19 cellular contexts compared by ENCODE assay signal in the genomic region with DNA sequence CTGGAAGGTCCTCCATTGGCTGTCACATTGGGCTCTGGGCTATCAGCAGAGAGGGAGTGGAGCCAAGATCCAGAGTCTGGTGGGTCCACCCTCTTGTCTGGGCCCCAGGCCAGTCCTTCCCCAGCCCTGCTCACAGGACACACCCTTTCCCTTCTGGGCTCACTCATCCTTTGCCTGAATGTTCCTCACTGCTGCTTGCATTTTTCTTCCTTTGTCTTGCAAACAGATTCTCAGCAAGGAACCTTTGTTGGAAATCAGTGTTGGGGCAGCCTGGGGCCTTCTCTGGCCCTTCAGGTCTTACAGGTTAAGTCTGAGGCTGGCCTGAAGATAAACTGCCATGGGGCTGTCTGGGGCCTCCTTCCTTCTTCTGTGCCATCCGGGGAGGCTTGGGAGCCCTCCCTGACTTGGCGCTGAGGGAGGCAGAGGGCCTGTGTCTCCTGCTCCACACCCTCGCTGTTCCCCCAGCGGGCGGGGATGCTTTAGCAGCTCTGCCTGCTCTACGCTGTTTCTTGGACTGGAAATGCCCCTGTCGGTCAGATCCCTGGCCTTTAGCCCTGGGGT. TPM values are rescaled to one million over a fixed set of nuclear protein-coding genes. Genes with fewer than 3 reads are reported as not detected.
DNase-seq lines count a peak whose midpoint lies in the region; ATAC-seq and TF ChIP-seq lines count a peak whose summit lies in the region.
"Had no signal": no experiment of that assay in that cellular context is flagged by ENCODE, and none has a peak within 500 bp of the region (broad histone marks: within the 10 kb centered on the region; RNA-seq: fewer than 3 reads in every experiment).

No MANE protein-coding gene starts in this region.

- CTCF ChIA-PET in HEK293T (lab: Yijun Ruan, JAX): interaction anchor here (0.6 kb wide), 1 partner anchor 37 kb away, joined by 3 read pairs; no protein-coding TSS in a partner anchor

- no peak for TF ChIP-seq POLR2A in testis (IDR thresholded peaks at IDR 0.05)

- DNase-seq in NCI-H748 (lab: John Stamatoyannopoulos, UW; ENCODE audit: unreplicated experiment) (peak; percentile 9), NCI-H748 treated with DMSO at 0.1 percent for 48 hours (lab: John Stamatoyannopoulos, UW) (no peak), coronary artery (ENCODE audit: low spot score) (peak; percentile 46), iPS DF 4.7 (ENCODE audit: extremely low read depth, low spot score) (peak; percentile 89), testis (peak; percentile 61), HEK293T (ENCODE audit: extremely low spot score) (no peak)
- no peak for DNase-seq in stimulated activated effector memory CD8-positive, alpha-beta T cell treated with anti-CD3 and anti-CD28 coated beads, Interleukin-12 subunit alpha, Interleukin-12 subunit beta, amount 100 ng/mL, for 72 hours (ENCODE audit: low spot score in 2 of 2)
- DNase-seq: activated CD4-positive, alpha-beta T cell treated with anti-CD3 and anti-CD28 coated beads for 36 hours; activated naive CD8-positive, alpha-beta T cell treated with anti-CD3 and anti-CD28 coated beads, Interleukin-2, amount 50 U/mL, for 24 hours; dermis blood vessel endothelial cell; kidney; NCI-H1694 treated with DMSO at 0.1 percent for 48 hours; NCI-H510A; stimulated activated naive B cell treated with anti-CD40 and anti-IgM and Interleukin-4, amounts not matched to agents 10 μg/mL and 1 μg/mL and 100 μg/mL, for 72 hours; tibial artery had no signal

- POLR2A ChIA-PET in HEK293T (lab: Yijun Ruan, JAX): no interaction called here

- no peak overlapping the region for H3K4me3 ChIP-seq in coronary artery
- H3K4me3 ChIP-seq in testis: no peak overlapping the region
- H3K4me3 ChIP-seq: BLaER1 treated with 17β-estradiol and CSF1 and Interleukin-3, amounts not matched to agents 10 nM and 100 nM; tibial artery had no signal

- H3K4me1 Mint-ChIP-seq in stimulated activated effector memory CD8-positive, alpha-beta T cell treated with anti-CD3 and anti-CD28 coated beads, Interleukin-12 subunit alpha, Interleukin-12 subunit beta, amount 100 ng/mL, for 72 hours: no peaks in the 10 kb centered on the region
- H3K4me1 Mint-ChIP-seq: activated CD4-positive, alpha-beta T cell treated with anti-CD3 and anti-CD28 coated beads for 36 hours; activated naive CD8-positive, alpha-beta T cell treated with anti-CD3 and anti-CD28 coated beads, Interleukin-2, amount 50 U/mL, for 24 hours had no signal

- H3K27me3 ChIP-seq in testis: no peaks in the 10 kb centered on the region
- H3K27me3 ChIP-seq: BLaER1 treated with 17β-estradiol and CSF1 and Interleukin-3, amounts not matched to agents 10 nM and 100 nM had no signal

- H3K27ac Mint-ChIP-seq in stimulated activated effector memory CD8-positive, alpha-beta T cell treated with anti-CD3 and anti-CD28 coated beads, Interleukin-12 subunit alpha, Interleukin-12 subunit beta, amount 100 ng/mL, for 72 hours: no peak overlapping the region
- H3K27ac Mint-ChIP-seq: activated CD4-positive, alpha-beta T cell treated with anti-CD3 and anti-CD28 coated beads for 36 hours; activated naive CD8-positive, alpha-beta T cell treated with anti-CD3 and anti-CD28 coated beads, Interleukin-2, amount 50 U/mL, for 24 hours; stimulated activated naive B cell treated with anti-CD40 and anti-IgM and Interleukin-4, amounts not matched to agents 10 μg/mL and 1 μg/mL and 100 μg/mL, for 72 hours had no signal

- no peaks in the 10 kb centered on the region for H3K9me3 ChIP-seq in testis
- H3K9me3 ChIP-seq: BLaER1 treated with 17β-estradiol and CSF1 and Interleukin-3, amounts not matched to agents 10 nM and 100 nM; tibial artery had no signal

- intact Hi-C loops in testis (cut with DNase I; ENCODE audit: low total_unique reads): loop anchor here (10.0 kb wide), 1 partner anchor 1008 kb away; no protein-coding TSS in a partner anchor

- H3K36me3 Mint-ChIP-seq in stimulated activated effector memory CD8-positive, alpha-beta T cell treated with anti-CD3 and anti-CD28 coated beads, Interleukin-12 subunit alpha, Interleukin-12 subunit beta, amount 100 ng/mL, for 72 hours: no peaks in the 10 kb centered on the region
- H3K36me3 Mint-ChIP-seq: stimulated activated naive B cell treated with anti-CD40 and anti-IgM and Interleukin-4, amounts not matched to agents 10 μg/mL and 1 μg/mL and 100 μg/mL, for 72 hours had no signal

- peaks cover 9% of the 10 kb centered on the region for H3K9me3 Mint-ChIP-seq in stimulated activated effector memory CD8-positive, alpha-beta T cell treated with anti-CD3 and anti-CD28 coated beads, Interleukin-12 subunit alpha, Interleukin-12 subunit beta, amount 100 ng/mL, for 72 hours
- H3K9me3 Mint-ChIP-seq: activated naive CD8-positive, alpha-beta T cell treated with anti-CD3 and anti-CD28 coated beads, Interleukin-2, amount 50 U/mL, for 24 hours had no signal

- no peaks in the 10 kb centered on the region for H3K36me3 ChIP-seq in testis (ENCODE audit: low read depth, missing control alignments)
- H3K36me3 ChIP-seq: BLaER1 treated with 17β-estradiol and CSF1 and Interleukin-3, amounts not matched to agents 10 nM and 100 nM; tibial artery had no signal

- peaks cover 6% of the 10 kb centered on the region for H3K4me1 ChIP-seq in testis
- H3K4me1 ChIP-seq: tibial artery had no signal

- H3K4me3 Mint-ChIP-seq in stimulated activated effector memory CD8-positive, alpha-beta T cell treated with anti-CD3 and anti-CD28 coated beads, Interleukin-12 subunit alpha, Interleukin-12 subunit beta, amount 100 ng/mL, for 72 hours: no peak overlapping the region
- H3K4me3 Mint-ChIP-seq: activated CD4-positive, alpha-beta T cell treated with anti-CD3 and anti-CD28 coated beads for 36 hours; activated naive CD8-positive, alpha-beta T cell treated with anti-CD3 and anti-CD28 coated beads, Interleukin-2, amount 50 U/mL, for 24 hours; stimulated activated naive B cell treated with anti-CD40 and anti-IgM and Interleukin-4, amounts not matched to agents 10 μg/mL and 1 μg/mL and 100 μg/mL, for 72 hours had no signal

- no peak for TF ChIP-seq CTCF in coronary artery (IDR thresholded peaks at IDR 0.05)
- no peak for TF ChIP-seq CTCF in testis (IDR thresholded peaks at IDR 0.05)

- 51 to 72% methylated on average over 3 to 7 of the region's 7 CpGs for WGBS in testis, 2 donors

- peak overlapping the region in 1 of 2 donors; percentile 60 for H3K27ac ChIP-seq in coronary artery
- H3K27ac ChIP-seq in testis: no peak overlapping the region
- H3K27ac ChIP-seq: BLaER1 treated with 17β-estradiol and CSF1 and Interleukin-3, amounts not matched to agents 10 nM and 100 nM; tibial artery had no signal

- no peak for ATAC-seq in stimulated activated effector memory CD8-positive, alpha-beta T cell treated with anti-CD3 and anti-CD28 coated beads, Interleukin-12 subunit alpha, Interleukin-12 subunit beta, amount 100 ng/mL, for 72 hours
- no peak for ATAC-seq in GM18517 (IDR thresholded peaks at IDR 0.05; ENCODE audit: unreplicated experiment)
- ATAC-seq: activated CD4-positive, alpha-beta T cell treated with anti-CD3 and anti-CD28 coated beads for 36 hours; stimulated activated naive B cell treated with anti-CD40 and anti-IgM and Interleukin-4, amounts not matched to agents 10 μg/mL and 1 μg/mL and 100 μg/mL, for 72 hours had no signal

TF ChIP-seq in HEK293T, 16 proteins besides CTCF, POLR2A, EP300 and RAD21:
- TF ChIP-seq FOXK2 (IDR thresholded peaks at IDR 0.05): no peak
- TF ChIP-seq SP1 (IDR thresholded peaks at IDR 0.05): no peak

RNA-seq across cellular contexts. Expression of a gene that starts 11.5 kb away (rescaled TPM):
- 1 to 10 TPM; 3.9 to 4.8 TPM for total RNA-seq in testis
- 6.3 TPM for polyA plus RNA-seq in testis (ENCODE audit: insufficient read depth, low read depth, low replicate concordance)
- total RNA-seq: A172; activated CD4-positive, alpha-beta T cell treated with anti-CD3 and anti-CD28 coated beads for 36 hours; dermis blood vessel endothelial cell; OCI-LY7 had no signal

Comparison
In these comparisons a context has a peak if more than half of its experiments do, and no peak if none do; other contexts are left out.
1. DNase-seq: peak in NCI-H748 (single experiment), coronary artery (single experiment), iPS DF 4.7 (single experiment) and testis (single experiment); none in NCI-H748 treated with DMSO at 0.1 percent for 48 hours (single experiment), stimulated activated effector memory CD8-positive, alpha-beta T cell treated with anti-CD3 and anti-CD28 coated beads, Interleukin-12 subunit alpha, Interleukin-12 subunit beta, amount 100 ng/mL, for 72 hours (0 of 2) and HEK293T (single experiment).